In genomic region chr3:113985526-113985925, GRCh38 we compare ENCODE assay signal across 11 cellular contexts. TPM values are rescaled to one million over a fixed set of nuclear protein-coding genes. Genes with fewer than 3 reads are reported as not detected.
DNase-seq lines count a peak whose midpoint lies in the region; ATAC-seq and TF ChIP-seq lines count a peak whose summit lies in the region.
"Had no signal": no experiment of that assay in that cellular context is flagged by ENCODE, and none has a peak within 500 bp of the region (broad histone marks: within the 10 kb centered on the region; RNA-seq: fewer than 3 reads in every experiment).

No MANE protein-coding gene starts in this region.

- no peaks in the 10 kb centered on the region for H4K20me1 ChIP-seq in neural progenitor cell (ENCODE audit: low read depth)

- no peaks in the 10 kb centered on the region for H3K9me3 ChIP-seq in neural progenitor cell (ENCODE audit: low read depth)
- H3K9me3 ChIP-seq in tibial artery = no peaks in the 10 kb centered on the region
- H3K9me3 ChIP-seq: thoracic aorta had no signal

- H2AFZ ChIP-seq in neural progenitor cell (replicated peaks) = no peak overlapping the region

- H3K4me3 ChIP-seq in neural progenitor cell (no peak overlapping the region), tibial artery (no peak overlapping the region)
- H3K4me3 ChIP-seq: thoracic aorta had no signal

- H3K4me1 ChIP-seq in neural progenitor cell (peaks cover 16% of the 10 kb centered on the region), tibial artery (no peaks in the 10 kb centered on the region)

- H3K4me1 Mint-ChIP-seq in neural progenitor cell = peaks cover 2% of the 10 kb centered on the region
- H3K4me1 Mint-ChIP-seq in activated T-cell treated with anti-CD3 and anti-CD28 coated beads, Interleukin-2, amount 50 U/mL, for 4 hours (ENCODE audit: low read depth) = peaks cover 5% of the 10 kb centered on the region
- H3K4me1 Mint-ChIP-seq: activated naive CD4-positive, alpha-beta T cell treated with anti-CD3 and anti-CD28 coated beads, Interleukin-2, amount 50 U/mL, for 24 hours; nephron had no signal

- intact Hi-C loops in tibial artery (cut with DNase I; ENCODE audit: low total_unique reads) = no loop called here

- no peaks in the 10 kb centered on the region for H3K9me3 Mint-ChIP-seq in neural progenitor cell
- H3K9me3 Mint-ChIP-seq in activated T-cell treated with anti-CD3 and anti-CD28 coated beads, Interleukin-2, amount 50 U/mL, for 4 hours = no peaks in the 10 kb centered on the region
- H3K9me3 Mint-ChIP-seq: activated naive CD4-positive, alpha-beta T cell treated with anti-CD3 and anti-CD28 coated beads, Interleukin-2, amount 50 U/mL, for 24 hours had no signal

- no peaks in the 10 kb centered on the region for H3F3A ChIP-seq in neural progenitor cell (ENCODE audit: low read depth)

- ATAC-seq in HG02884 (IDR thresholded peaks at IDR 0.05; ENCODE audit: unreplicated experiment) = peak; percentile 52
- ATAC-seq in GM18505 (IDR thresholded peaks at IDR 0.05; ENCODE audit: unreplicated experiment) = no peak
- no peak for ATAC-seq in activated T-cell treated with anti-CD3 and anti-CD28 coated beads, Interleukin-2, amount 50 U/mL, for 4 hours

- no peaks in the 10 kb centered on the region for H3K36me3 ChIP-seq in neural progenitor cell
- H3K36me3 ChIP-seq in tibial artery = peaks cover 9 to 32% (median 17%) of the 10 kb centered on the region in 3 donors

- TF ChIP-seq CTCF in neural progenitor cell (IDR thresholded peaks at IDR 0.05) (no peak), tibial artery (IDR thresholded peaks at IDR 0.05) (no peak)

- H3K27ac Mint-ChIP-seq in neural progenitor cell = no peak overlapping the region
- H3K27ac Mint-ChIP-seq: activated naive CD4-positive, alpha-beta T cell treated with anti-CD3 and anti-CD28 coated beads, Interleukin-2, amount 50 U/mL, for 24 hours; nephron had no signal

- H3K79me2 ChIP-seq in neural progenitor cell (ENCODE audit: low read depth) = no peaks in the 10 kb centered on the region

- no peak overlapping the region for H3K9ac ChIP-seq in neural progenitor cell

- no peaks in the 10 kb centered on the region for H3K27me3 Mint-ChIP-seq in neural progenitor cell (ENCODE audit: insufficient read depth, low read depth)
- H3K27me3 Mint-ChIP-seq in activated T-cell treated with anti-CD3 and anti-CD28 coated beads, Interleukin-2, amount 50 U/mL, for 4 hours (ENCODE audit: low read depth) = no peaks in the 10 kb centered on the region
- H3K27me3 Mint-ChIP-seq: activated naive CD4-positive, alpha-beta T cell treated with anti-CD3 and anti-CD28 coated beads, Interleukin-2, amount 50 U/mL, for 24 hours had no signal

- peaks cover 24% of the 10 kb centered on the region for H3K36me3 Mint-ChIP-seq in neural progenitor cell
- H3K36me3 Mint-ChIP-seq in activated T-cell treated with anti-CD3 and anti-CD28 coated beads, Interleukin-2, amount 50 U/mL, for 4 hours (ENCODE audit: insufficient read depth) = peaks cover 37% of the 10 kb centered on the region

- TF ChIP-seq POLR2A in GM18505 (IDR thresholded peaks at IDR 0.05; ENCODE audit: borderline replicate concordance, extremely low read depth, insufficient read depth, insufficient read length) = no peak

- H3K4me2 ChIP-seq in neural progenitor cell = no peak overlapping the region

- no peak overlapping the region for H3K4me3 Mint-ChIP-seq in neural progenitor cell
- H3K4me3 Mint-ChIP-seq in activated T-cell treated with anti-CD3 and anti-CD28 coated beads, Interleukin-2, amount 50 U/mL, for 4 hours = no peak overlapping the region
- H3K4me3 Mint-ChIP-seq: activated naive CD4-positive, alpha-beta T cell treated with anti-CD3 and anti-CD28 coated beads, Interleukin-2, amount 50 U/mL, for 24 hours; nephron had no signal

- H3K27me3 ChIP-seq in neural progenitor cell = no peaks in the 10 kb centered on the region
- H3K27me3 ChIP-seq in tibial artery = no peaks in the 10 kb centered on the region

- DNase-seq in GM19240 (ENCODE audit: insufficient read length, low spot score) = peak; percentile 2
- peak; percentile 24 to 36 for DNase-seq in NOMO-1 (lab: John Stamatoyannopoulos, UW; ENCODE audit: unreplicated experiment in 2 of 2)
- DNase-seq in neural progenitor cell (ENCODE audit: low spot score) = peak; percentile 21
- no peak for DNase-seq in tibial artery
- DNase-seq in activated T-cell treated with anti-CD3 and anti-CD28 coated beads, Interleukin-2, amount 50 U/mL, for 4 hours = no peak
- DNase-seq: stimulated activated CD4-positive, alpha-beta T cell treated with anti-CD3 and anti-CD28 coated beads, Interleukin-2, amount 100 ng/mL, for 48 hours had no signal

- peak overlapping the region; percentile 56 for H3K27ac ChIP-seq in neural progenitor cell
- no peak overlapping the region for H3K27ac ChIP-seq in tibial artery
- H3K27ac ChIP-seq: thoracic aorta had no signal

RNA-seq across cellular contexts. Expression of gene ZDHHC23, which starts 37.7 kb away (rescaled TPM):
- total RNA-seq in neural progenitor cell (ENCODE audit: low replicate concordance) = 1.7 and 2.4 TPM in 2 replicates
- 1 to 10 TPM; 2.8 to 3.9 (median 3.8) TPM for total RNA-seq in activated T-cell treated with anti-CD3 and anti-CD28 coated beads, Interleukin-2, amount 50 U/mL, for 4 hours

Comparison
In these comparisons a context has a peak if more than half of its experiments do, and no peak if none do; other contexts are left out.
1. DNase-seq: peak in GM19240 (single experiment), NOMO-1 (2 of 2) and neural progenitor cell (single experiment); none in tibial artery (0 of 2) and activated T-cell treated with anti-CD3 and anti-CD28 coated beads, Interleukin-2, amount 50 U/mL, for 4 hours (single experiment).